In the genomic region with DNA sequence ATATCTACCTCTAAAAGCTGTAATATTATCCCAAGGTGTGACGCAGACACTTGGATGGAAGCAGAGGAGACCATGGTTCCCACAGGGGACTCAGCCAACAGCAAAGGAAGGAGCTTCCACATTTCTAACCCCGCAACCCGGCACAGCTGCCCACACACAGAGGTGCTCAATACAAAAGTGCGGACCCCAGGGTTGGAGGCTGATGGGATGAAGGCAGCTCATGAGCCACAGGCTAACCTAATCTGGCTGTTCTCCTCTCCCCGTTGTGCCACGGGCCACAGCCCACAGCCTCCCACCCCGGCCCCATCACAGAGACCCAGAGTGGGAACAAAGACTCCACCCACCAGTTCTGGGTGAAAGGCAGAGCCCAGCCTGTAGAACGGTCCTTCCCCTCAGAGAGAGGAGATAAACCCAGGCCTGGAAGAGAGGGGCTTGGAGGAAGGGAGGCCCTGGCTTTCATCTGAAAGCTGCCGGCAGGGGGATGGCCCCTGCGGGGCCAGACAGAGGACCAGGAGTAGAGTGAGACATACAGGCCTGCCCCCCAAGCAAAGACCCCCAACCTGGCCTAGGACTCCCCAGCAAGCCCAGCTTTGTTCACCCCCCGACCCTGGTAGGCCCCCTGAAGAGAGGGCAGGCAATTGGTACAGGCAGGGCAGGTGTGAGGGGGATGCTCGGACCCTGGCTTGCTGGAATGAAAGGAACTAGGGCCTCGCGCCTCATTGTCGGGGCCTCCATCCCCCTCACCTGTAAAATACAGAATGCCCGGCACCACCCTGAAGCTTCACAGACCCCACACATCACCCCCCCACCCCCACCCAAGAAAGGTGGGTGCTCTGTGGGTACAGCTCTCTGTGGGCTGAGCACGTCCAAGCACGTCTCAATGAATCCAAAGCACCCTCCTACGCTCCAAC, we compare ENCODE assay signal across 27 cellular contexts. TPM values are rescaled to one million over a fixed set of nuclear protein-coding genes. Genes with fewer than 3 reads are reported as not detected.
DNase-seq lines count a peak whose midpoint lies in the region; ATAC-seq, FAIRE-seq and TF ChIP-seq lines count a peak whose summit lies in the region.
"Had no signal": no experiment of that assay in that cellular context is flagged by ENCODE, and none has a peak within 500 bp of the region (broad histone marks: within the 10 kb centered on the region; RNA-seq: fewer than 3 reads in every experiment).

No MANE protein-coding gene starts in this region.

- TF ChIP-seq EP300 in HepG2 (IDR thresholded peaks at IDR 0.05; ENCODE audit: low read depth in 2 of 2, low read length in 2 of 2), result no peak
- no peak for TF ChIP-seq EP300 in HepG2 (CRISPR knock-in tag; IDR thresholded peaks at IDR 0.05; ENCODE audit: borderline replicate concordance)

- H3K4me1 Mint-ChIP-seq in stimulated activated effector memory CD8-positive, alpha-beta T cell treated with anti-CD3 and anti-CD28 coated beads, Interleukin-12 subunit alpha, Interleukin-12 subunit beta, amount 100 ng/mL, for 72 hours, result no peaks in the 10 kb centered on the region

- H4K20me1 ChIP-seq in BLaER1 (peaks cover 86% of the 10 kb centered on the region), HepG2 (ENCODE audit: insufficient read depth, low read length) (peaks cover 16% of the 10 kb centered on the region; the same call in 1 of the 2 replicates)

- intact Hi-C loops in HepG2 (cut with micrococcal nuclease; ENCODE audit: unreplicated experiment), result no loop called here

- CTCF ChIA-PET in HEK293 (lab: Yijun Ruan, JAX) (interaction anchor here (0.7 to 0.9 kb wide), 3 partner anchors 11 to 170 kb away, joined by 3 to 4 read pairs (median 3); no protein-coding TSS in a partner anchor), HepG2 (lab: Yijun Ruan, JAX; ENCODE audit: low intra/inter-chr PET ratio, low total read pairs) (no interaction called here)

- no peaks in the 10 kb centered on the region for H3K9me3 Mint-ChIP-seq in stimulated activated effector memory CD8-positive, alpha-beta T cell treated with anti-CD3 and anti-CD28 coated beads, Interleukin-12 subunit alpha, Interleukin-12 subunit beta, amount 100 ng/mL, for 72 hours
- H3K9me3 Mint-ChIP-seq: CD8-positive, alpha-beta T cell had no signal

- FAIRE-seq in HepG2 (lab: Jason Lieb, UNC), result no peak
- FAIRE-seq: G401.6, H54, K562 had no signal

- no peak for ATAC-seq in HepG2
- no peak for ATAC-seq in stimulated activated effector memory CD8-positive, alpha-beta T cell treated with anti-CD3 and anti-CD28 coated beads, Interleukin-12 subunit alpha, Interleukin-12 subunit beta, amount 100 ng/mL, for 72 hours
- ATAC-seq: CD8-positive, alpha-beta T cell; K562; PC-3 had no signal

- peaks cover 86% of the 10 kb centered on the region for H3K4me1 ChIP-seq in BLaER1
- no peaks in the 10 kb centered on the region for H3K4me1 ChIP-seq in HEK293 (ENCODE audit: control insufficient read depth, insufficient read depth, low read length)
- H3K4me1 ChIP-seq in HepG2 (ENCODE audit: insufficient read depth, low read length), result peaks cover 73% of the 10 kb centered on the region
- H3K4me1 ChIP-seq: Caco-2 had no signal

- DNase-seq in HepG2 (ENCODE audit: low spot score) (no peak), pons (ENCODE audit: low spot score) (no peak)
- DNase-seq in stimulated activated effector memory CD8-positive, alpha-beta T cell treated with anti-CD3 and anti-CD28 coated beads, Interleukin-12 subunit alpha, Interleukin-12 subunit beta, amount 100 ng/mL, for 72 hours (ENCODE audit: low spot score in 2 of 2), result no peak
- DNase-seq in stimulated activated CD4-positive, alpha-beta T cell treated with anti-CD3 and anti-CD28 coated beads, Interleukin-4, amount 100 ng/mL, for 1 hour, result no peak
- no peak for DNase-seq in activated T-cell treated with anti-CD3 and anti-CD28 coated beads, Interleukin-2, amount 50 U/mL, for 48 hours
- DNase-seq: C1 segment of cervical spinal cord; Caco-2; CD8-positive, alpha-beta T cell; Kasumi-1; NCI-H1105 treated with DMSO at 0.1 percent for 48 hours; NCI-H146; NCI-H1930; NCI-H2107; NCI-H446; NCI-H524 treated with DMSO at 0.1 percent for 48 hours; NCI-H774; NK-92 treated with Interleukin-12 subunit alpha and Interleukin-12 subunit beta, amount 100 ng/mL, for 24 hours; PC-3; SK-N-SH had no signal

- WGBS in HepG2 (ENCODE audit: low lambda C conversion rate), result over 99% methylated on average over 10 of the region's 19 CpGs

- H3K4me3 ChIP-seq in BLaER1 (no peak overlapping the region), HEK293 (ENCODE audit: low read depth, low read length) (no peak overlapping the region), HepG2 (replicated peaks in 1 of 3; ENCODE audit: insufficient read depth in 1 of 3, low read depth in 2 of 3, low read length in 3 of 3) (no peak overlapping the region; a peak in 1 of 6 replicates)
- H3K4me3 ChIP-seq: K562 had no signal

- POLR2A ChIA-PET in HEK293 (lab: Yijun Ruan, JAX) (no interaction called here), HepG2 (lab: Yijun Ruan, JAX) (no interaction called here)

- in situ Hi-C loops in HepG2 (cut with HindIII; ENCODE audit: extremely low pct_ligation_motif_present, low pct_unique_long_range_greater_than_20kb), result loop anchor here (5.0 kb wide), 1 partner anchor 89 kb away; no protein-coding TSS in a partner anchor

- H3K4me2 ChIP-seq in BLaER1 (peak overlapping the region; percentile 82), HepG2 (ENCODE audit: low read depth, low read length) (no peak overlapping the region)
- H3K4me2 ChIP-seq: SK-N-SH had no signal

- no peak for TF ChIP-seq CTCF in HEK293 (tag by site-specific recombination; IDR thresholded peaks at IDR 0.05)
- no peak for TF ChIP-seq CTCF in HepG2 (CRISPR knock-in tag; IDR thresholded peaks at IDR 0.05)

- peak overlapping the region; percentile 13 for H3K27ac Mint-ChIP-seq in stimulated activated effector memory CD8-positive, alpha-beta T cell treated with anti-CD3 and anti-CD28 coated beads, Interleukin-12 subunit alpha, Interleukin-12 subunit beta, amount 100 ng/mL, for 72 hours
- H3K27ac Mint-ChIP-seq: CD8-positive, alpha-beta T cell had no signal

- BruUV-seq in HepG2 (replicated peaks; lab: Mats Ljungman, UMichigan), result no TSS peak

- no peak for TF ChIP-seq POLR2A in HepG2 (IDR thresholded peaks at IDR 0.05; ENCODE audit: insufficient read depth in 1 of 2, low read depth in 2 of 2, low read length in 2 of 2)

- no peaks in the 10 kb centered on the region for H3K9me3 ChIP-seq in BLaER1
- no peaks in the 10 kb centered on the region for H3K9me3 ChIP-seq in HEK293 (ENCODE audit: control insufficient read depth, insufficient read depth, low read depth, low read length)
- H3K9me3 ChIP-seq in HepG2 (ENCODE audit: low read length), result no peaks in the 10 kb centered on the region
- H3K9me3 ChIP-seq: Caco-2, SK-N-SH had no signal

- no peak overlapping the region for H3K4me3 Mint-ChIP-seq in stimulated activated effector memory CD8-positive, alpha-beta T cell treated with anti-CD3 and anti-CD28 coated beads, Interleukin-12 subunit alpha, Interleukin-12 subunit beta, amount 100 ng/mL, for 72 hours
- H3K4me3 Mint-ChIP-seq: CD8-positive, alpha-beta T cell had no signal

- H3K36me3 Mint-ChIP-seq in stimulated activated effector memory CD8-positive, alpha-beta T cell treated with anti-CD3 and anti-CD28 coated beads, Interleukin-12 subunit alpha, Interleukin-12 subunit beta, amount 100 ng/mL, for 72 hours, result peaks cover 5% of the 10 kb centered on the region
- H3K36me3 Mint-ChIP-seq: CD8-positive, alpha-beta T cell had no signal

- peaks cover 90% of the 10 kb centered on the region for H3K36me3 ChIP-seq in BLaER1
- no peaks in the 10 kb centered on the region for H3K36me3 ChIP-seq in HEK293 (ENCODE audit: control insufficient read depth in 2 of 2, insufficient read depth in 1 of 2, low read length in 2 of 2)
- peaks cover 22 to 39% of the 10 kb centered on the region in 2 experiments for H3K36me3 ChIP-seq in HepG2 (replicated peaks in 1 of 2; ENCODE audit: control insufficient read depth in 1 of 2, insufficient read depth in 2 of 2, low read length in 2 of 2)

- no peaks in the 10 kb centered on the region for H3K27me3 ChIP-seq in BLaER1
- no peaks in the 10 kb centered on the region for H3K27me3 ChIP-seq in HepG2 (ENCODE audit: control insufficient read depth in 1 of 2, insufficient read depth in 2 of 2, low read length in 2 of 2)

- H2AFZ ChIP-seq in HepG2 (ENCODE audit: low read length), result no peak overlapping the region

- H3K27ac ChIP-seq in BLaER1, result peak overlapping the region; percentile 18; the same call in 1 of the 2 replicates
- no peak overlapping the region for H3K27ac ChIP-seq in HEK293 (ENCODE audit: extremely low read depth, low read depth, low read length)
- H3K27ac ChIP-seq in HepG2 (ENCODE audit: extremely low read length, insufficient read depth, low read length), result no peak overlapping the region

- H3K79me2 ChIP-seq in HepG2 (ENCODE audit: insufficient read depth, low read length), result peaks cover 41% of the 10 kb centered on the region

- H3K9ac ChIP-seq in BLaER1 (no peak overlapping the region), HepG2 (ENCODE audit: insufficient read depth, low read depth, low read length) (no peak overlapping the region)
- H3K9ac ChIP-seq: SK-N-SH had no signal

- no peak for TF ChIP-seq RAD21 in HepG2 (CRISPR knock-in tag; IDR thresholded peaks at IDR 0.05)

RNA-seq across cellular contexts. Expression of a gene that starts 6.9 kb away (rescaled TPM):
- total RNA-seq in HepG2 (2016; rRNA removed; fragmentation: Illumina TruSeq; extraction: Trizol), result 68.0 and 70.0 TPM in 2 replicates
- 21.0 and 21.9 TPM in 2 replicates for total RNA-seq in HepG2 (2016; cell fraction: cytosol; rRNA removed; fragmentation: Illumina TruSeq; extraction: Trizol; ENCODE audit: low read depth)
- 67.8 and 73.3 TPM in 2 replicates for total RNA-seq in HepG2 (2016; cell fraction: insoluble cytoplasmic fraction; rRNA removed; fragmentation: Illumina TruSeq; extraction: Trizol)
- 42.7 and 50.7 TPM in 2 replicates for total RNA-seq in HepG2 (2016; cell fraction: membrane; rRNA removed; fragmentation: Illumina TruSeq; extraction: Trizol)
- 51.2 and 64.7 TPM in 2 replicates for total RNA-seq in HepG2 (2016; cell fraction: nucleus; rRNA removed; fragmentation: Illumina TruSeq; extraction: Trizol)
- polyA plus RNA-seq in HepG2 (2011; rRNA removed), result 124 and 141 TPM in 2 replicates
- polyA plus RNA-seq in HepG2 (2011; cell fraction: cytosol; rRNA removed), result 66.2 and 82.5 TPM in 2 replicates
- 477 and 514 TPM in 2 replicates for polyA plus RNA-seq in HepG2 (2011; cell fraction: nucleus; rRNA removed)
- 189 and 204 TPM in 2 replicates for polyA plus RNA-seq in HepG2 (2012)
- polyA plus RNA-seq in HepG2 (2016; cell fraction: cytosol; fragmentation: Illumina TruSeq; extraction: Trizol; ENCODE audit: low read depth), result 14.6 and 16.8 TPM in 2 replicates
- polyA plus RNA-seq in HepG2 (2016; cell fraction: insoluble cytoplasmic fraction; fragmentation: Illumina TruSeq; extraction: Trizol; ENCODE audit: low read depth), result 53.0 and 54.7 TPM in 2 replicates
- 27.1 and 29.9 TPM in 2 replicates for polyA plus RNA-seq in HepG2 (2016; cell fraction: membrane; fragmentation: Illumina TruSeq; extraction: Trizol; ENCODE audit: low read depth)
- 145 and 160 TPM in 2 replicates for polyA plus RNA-seq in HepG2 (2016; cell fraction: nucleus; fragmentation: Illumina TruSeq; extraction: Trizol; ENCODE audit: insufficient read depth, low read depth)
- 4.6 and 63.9 TPM in 2 replicates for polyA minus RNA-seq in HepG2 (2011; rRNA and poly(A)+ RNA removed; ENCODE audit: low replicate concordance)
- polyA minus RNA-seq in HepG2 (2011; cell fraction: cytosol; rRNA and poly(A)+ RNA removed), result 23.6 and 25.7 TPM in 2 replicates
- polyA minus RNA-seq in HepG2 (2011; cell fraction: nucleus; rRNA and poly(A)+ RNA removed), result 126 and 135 TPM in 2 replicates
- total RNA-seq: CD8-positive, alpha-beta T cell; HT1080 had no signal
- polyA plus RNA-seq: K562 had no signal

RNA-seq across cellular contexts. Expression of a gene that starts 17.3 kb away (rescaled TPM):
- not detected in 2 replicates for total RNA-seq in HepG2 (2016; rRNA removed; fragmentation: Illumina TruSeq; extraction: Trizol)
- total RNA-seq in HepG2 (2016; cell fraction: cytosol; rRNA removed; fragmentation: Illumina TruSeq; extraction: Trizol; ENCODE audit: low read depth), result not detected in 2 replicates
- total RNA-seq in HepG2 (2016; cell fraction: insoluble cytoplasmic fraction; rRNA removed; fragmentation: Illumina TruSeq; extraction: Trizol), result not detected in 2 replicates
- total RNA-seq in HepG2 (2016; cell fraction: membrane; rRNA removed; fragmentation: Illumina TruSeq; extraction: Trizol), result not detected in 2 replicates
- not detected in 2 replicates for total RNA-seq in HepG2 (2016; cell fraction: nucleus; rRNA removed; fragmentation: Illumina TruSeq; extraction: Trizol)
- polyA plus RNA-seq in HepG2 (2011; rRNA removed), result not detected in 2 replicates
- polyA plus RNA-seq in HepG2 (2011; cell fraction: cytosol; rRNA removed), result not detected in 2 replicates
- not detected in 2 replicates for polyA plus RNA-seq in HepG2 (2011; cell fraction: nucleus; rRNA removed)
- not detected in 2 replicates for polyA plus RNA-seq in HepG2 (2012)
- not detected in 2 replicates for polyA plus RNA-seq in HepG2 (2016; cell fraction: cytosol; fragmentation: Illumina TruSeq; extraction: Trizol; ENCODE audit: low read depth)
- polyA plus RNA-seq in HepG2 (2016; cell fraction: insoluble cytoplasmic fraction; fragmentation: Illumina TruSeq; extraction: Trizol; ENCODE audit: low read depth), result not detected in 2 replicates
- polyA plus RNA-seq in HepG2 (2016; cell fraction: membrane; fragmentation: Illumina TruSeq; extraction: Trizol; ENCODE audit: low read depth), result not detected in 2 replicates
- polyA plus RNA-seq in HepG2 (2016; cell fraction: nucleus; fragmentation: Illumina TruSeq; extraction: Trizol; ENCODE audit: insufficient read depth, low read depth), result not detected in 2 replicates
- polyA minus RNA-seq in HepG2 (2011; rRNA and poly(A)+ RNA removed; ENCODE audit: low replicate concordance), result not detected in 2 replicates
- polyA minus RNA-seq in HepG2 (2011; cell fraction: cytosol; rRNA and poly(A)+ RNA removed), result not detected in 2 replicates
- polyA minus RNA-seq in HepG2 (2011; cell fraction: nucleus; rRNA and poly(A)+ RNA removed), result not detected in 2 replicates
- total RNA-seq: A172; Caco-2; CD8-positive, alpha-beta T cell; HT1080; K562; M059J; PC-3 had no signal
- polyA plus RNA-seq: K562, SK-N-SH had no signal

RNA-seq across cellular contexts. Expression of a gene that starts 43.7 kb away (rescaled TPM):
- 15.9 and 22.0 TPM in 2 replicates for total RNA-seq in HepG2 (2016; rRNA removed; fragmentation: Illumina TruSeq; extraction: Trizol)
- total RNA-seq in HepG2 (2016; cell fraction: cytosol; rRNA removed; fragmentation: Illumina TruSeq; extraction: Trizol; ENCODE audit: low read depth), result 11.0 and 11.2 TPM in 2 replicates
- 15.6 and 24.6 TPM in 2 replicates for total RNA-seq in HepG2 (2016; cell fraction: insoluble cytoplasmic fraction; rRNA removed; fragmentation: Illumina TruSeq; extraction: Trizol)
- 18.1 and 18.4 TPM in 2 replicates for total RNA-seq in HepG2 (2016; cell fraction: membrane; rRNA removed; fragmentation: Illumina TruSeq; extraction: Trizol)
- total RNA-seq in HepG2 (2016; cell fraction: nucleus; rRNA removed; fragmentation: Illumina TruSeq; extraction: Trizol), result 31.0 and 33.7 TPM in 2 replicates
- 31.2 and 40.5 TPM in 2 replicates for polyA plus RNA-seq in HepG2 (2011; rRNA removed)
- polyA plus RNA-seq in HepG2 (2011; cell fraction: cytosol; rRNA removed), result 19.8 and 25.0 TPM in 2 replicates
- polyA plus RNA-seq in HepG2 (2011; cell fraction: nucleus; rRNA removed), result 43.1 TPM in 2 replicates
- polyA plus RNA-seq in HepG2 (2012), result 48.6 and 68.2 TPM in 2 replicates
- polyA plus RNA-seq in HepG2 (2016; cell fraction: cytosol; fragmentation: Illumina TruSeq; extraction: Trizol; ENCODE audit: low read depth), result 5.6 and 6.5 TPM in 2 replicates
- 43.3 and 43.5 TPM in 2 replicates for polyA plus RNA-seq in HepG2 (2016; cell fraction: insoluble cytoplasmic fraction; fragmentation: Illumina TruSeq; extraction: Trizol; ENCODE audit: low read depth)
- 10.6 and 13.6 TPM in 2 replicates for polyA plus RNA-seq in HepG2 (2016; cell fraction: membrane; fragmentation: Illumina TruSeq; extraction: Trizol; ENCODE audit: low read depth)
- 55.6 and 61.1 TPM in 2 replicates for polyA plus RNA-seq in HepG2 (2016; cell fraction: nucleus; fragmentation: Illumina TruSeq; extraction: Trizol; ENCODE audit: insufficient read depth, low read depth)
- polyA minus RNA-seq in HepG2 (2011; rRNA and poly(A)+ RNA removed; ENCODE audit: low replicate concordance), result 26.4 and 35.1 TPM in 2 replicates
- 26.2 and 26.7 TPM in 2 replicates for polyA minus RNA-seq in HepG2 (2011; cell fraction: cytosol; rRNA and poly(A)+ RNA removed)
- polyA minus RNA-seq in HepG2 (2011; cell fraction: nucleus; rRNA and poly(A)+ RNA removed), result 97.5 and 100 TPM in 2 replicates
